Comparison of ENCODE assay signal across 8 cellular contexts in genomic region chr17:41801374-41802062, GRCh38. TPM values are rescaled to one million over a fixed set of nuclear protein-coding genes. Genes with fewer than 3 reads are reported as not detected.
DNase-seq lines count a peak whose midpoint lies in the region; ATAC-seq and TF ChIP-seq lines count a peak whose summit lies in the region.

No MANE protein-coding gene starts in this region.

- H3K4me1 ChIP-seq in adipocyte (ENCODE audit: control insufficient read depth, insufficient read depth, low read length) (peaks cover 11% of the 10 kb centered on the region), left ventricle myocardium inferior (peaks cover 12% of the 10 kb centered on the region), aorta (ENCODE audit: control insufficient read depth in 1 of 2, insufficient read depth in 2 of 2, low read length in 2 of 2) (no peaks in the 10 kb centered on the region)

- H3K9ac ChIP-seq in SU-DHL-6 (ENCODE audit: low read length) = no peak overlapping the region
- H3K9ac ChIP-seq in adipocyte (ENCODE audit: low read length) = peak overlapping the region; percentile 27

- no peaks in the 10 kb centered on the region for H3K27me3 ChIP-seq in SU-DHL-6 (ENCODE audit: low read length)
- H3K27me3 ChIP-seq in adipocyte (replicated peaks; ENCODE audit: control insufficient read depth, insufficient read depth, low read length) = no peaks in the 10 kb centered on the region
- H3K27me3 ChIP-seq in left ventricle myocardium inferior (ENCODE audit: low read depth) = no peaks in the 10 kb centered on the region
- no peaks in the 10 kb centered on the region for H3K27me3 ChIP-seq in aorta (ENCODE audit: control insufficient read depth in 1 of 2, insufficient read depth in 2 of 2, low read length in 1 of 2)

- 4% methylated on average over 13 of the region's 13 CpGs for WGBS in aorta, 2 donors

- H3K4me3 ChIP-seq in NB4 (ENCODE audit: low read depth, low read length) = no peak overlapping the region
- H3K4me3 ChIP-seq in SU-DHL-6 (ENCODE audit: insufficient read depth, low read length, poor library complexity, severe bottlenecking) = no peak overlapping the region
- H3K4me3 ChIP-seq in adipocyte (ENCODE audit: low read length) = peak overlapping the region; percentile 48
- peak overlapping the region; percentile 38 for H3K4me3 ChIP-seq in left ventricle myocardium inferior
- H3K4me3 ChIP-seq in aorta (ENCODE audit: low read length in 2 of 2) = no peak overlapping the region

- no peaks in the 10 kb centered on the region for H3K79me2 ChIP-seq in SU-DHL-6 (ENCODE audit: insufficient read depth, low read length)

- ATAC-seq in aorta (ENCODE audit: low FRiP score) (peak; percentile 91), HG02981 (IDR thresholded peaks at IDR 0.05; ENCODE audit: unreplicated experiment) (no peak)

- intact Hi-C loops in left ventricle myocardium inferior (cut with micrococcal nuclease) = loop anchor here (2.0 kb wide), 1 partner anchor 63 kb away; no protein-coding TSS in a partner anchor
- intact Hi-C loops in aorta (cut with DNase I) = loop anchor here (1.0 to 2.0 kb wide), 2 partner anchors 63 kb away; no protein-coding TSS in a partner anchor

- H4K20me1 ChIP-seq in SU-DHL-6 (ENCODE audit: low read depth, low read length) = no peaks in the 10 kb centered on the region

- H3F3A ChIP-seq in SU-DHL-6 (ENCODE audit: insufficient read depth) = no peaks in the 10 kb centered on the region

- DNase-seq in ELF-1 (ENCODE audit: low read depth, low spot score) (peak; percentile 92), NB4 (ENCODE audit: low read depth) (peak; percentile 67), adipocyte (ENCODE audit: low read depth) (peak; percentile 92), left ventricle myocardium inferior (peak; percentile 84), putamen (ENCODE audit: low spot score) (peak; percentile 61), aorta (peak; percentile 81 to 94)

- no peak for TF ChIP-seq POLR2A in NB4 (IDR thresholded peaks at IDR 0.05; ENCODE audit: extremely low read depth, insufficient read length)

- no peak overlapping the region for H2AFZ ChIP-seq in SU-DHL-6 (ENCODE audit: low read depth, low read length, severe bottlenecking)

- no peak overlapping the region for H3K27ac ChIP-seq in SU-DHL-6 (ENCODE audit: low read depth, low read length)
- peak overlapping the region; percentile 45 for H3K27ac ChIP-seq in left ventricle myocardium inferior (replicated peaks)
- H3K27ac ChIP-seq in aorta (ENCODE audit: low read depth in 1 of 2, low read length in 2 of 2) = no peak overlapping the region

- H3K9me3 ChIP-seq in SU-DHL-6 (ENCODE audit: insufficient read depth, low read length) (no peaks in the 10 kb centered on the region), adipocyte (ENCODE audit: control insufficient read depth, low read length) (no peaks in the 10 kb centered on the region), left ventricle myocardium inferior (replicated peaks) (no peaks in the 10 kb centered on the region), aorta (ENCODE audit: control insufficient read depth, low read length) (no peaks in the 10 kb centered on the region)

- no peaks in the 10 kb centered on the region for H3K9me2 ChIP-seq in SU-DHL-6 (replicated peaks; ENCODE audit: insufficient read depth, low read length)

- H3K36me3 ChIP-seq in SU-DHL-6 (ENCODE audit: low read length) (no peaks in the 10 kb centered on the region), adipocyte (ENCODE audit: control insufficient read depth, insufficient read depth, low read length, severe bottlenecking) (no peaks in the 10 kb centered on the region), left ventricle myocardium inferior (peaks cover 4% of the 10 kb centered on the region), aorta (ENCODE audit: control insufficient read depth in 1 of 2, insufficient read depth in 2 of 2, low read length in 1 of 2) (no peaks in the 10 kb centered on the region)

- no peak overlapping the region for H3K4me2 ChIP-seq in SU-DHL-6 (ENCODE audit: low read depth, low read length, poor library complexity, severe bottlenecking)

- TF ChIP-seq CTCF in NB4 (IDR thresholded peaks at IDR 0.05; ENCODE audit: low read depth, low read length) (peak; percentile 93), SU-DHL-6 (IDR thresholded peaks at IDR 0.05; ENCODE audit: insufficient read depth, low read length, poor library complexity, severe bottlenecking) (peak; percentile 94), left ventricle myocardium inferior (IDR thresholded peaks at IDR 0.05; ENCODE audit: borderline replicate concordance) (peak; percentile 98)

RNA-seq across cellular contexts. Expression of gene P3H4, which starts 10.2 kb away (rescaled TPM):
- 6.0 TPM for total RNA-seq in left ventricle myocardium inferior
- total RNA-seq in aorta = 10 to 100 TPM; 14.4 to 19.6 TPM
- 10 to 100 TPM; 10.5 to 15.1 TPM for polyA plus RNA-seq in aorta

RNA-seq across cellular contexts. Expression of gene FKBP10, which starts 11.3 kb away (rescaled TPM):
- 10.4 TPM for total RNA-seq in left ventricle myocardium inferior
- 100 to 1,000 TPM; 140 to 172 TPM for total RNA-seq in aorta
- polyA plus RNA-seq in aorta = 100 to 1,000 TPM in 1 of 2 donors, 10 to 100 TPM in 1; 70.5 to 260 TPM

RNA-seq across cellular contexts. Expression of gene JUP, which starts 15.0 kb away (rescaled TPM):
- total RNA-seq in left ventricle myocardium inferior (160 TPM), aorta (10 to 100 TPM; 35.7 to 41.0 TPM)
- 10 to 100 TPM; 48.3 to 64.3 TPM for polyA plus RNA-seq in aorta

RNA-seq across cellular contexts. Expression of gene NT5C3B, which starts 34.5 kb away (rescaled TPM):
- 18.3 TPM for total RNA-seq in left ventricle myocardium inferior
- total RNA-seq in aorta = 10 to 100 TPM; 43.5 to 64.3 TPM
- 100 to 1,000 TPM; 100 to 155 TPM for polyA plus RNA-seq in aorta

RNA-seq across cellular contexts. Expression of gene KLHL10, which starts 36.1 kb away (rescaled TPM):
- total RNA-seq in left ventricle myocardium inferior = not detected
- under 1 TPM; 0.36 TPM for total RNA-seq in aorta
- under 1 TPM in 1 of 2 donors, not detected in 1; 0.97 TPM for polyA plus RNA-seq in aorta

Comparison
In these comparisons a context has a peak if more than half of its experiments do, and no peak if none do; other contexts are left out.
1. H3K4me3 ChIP-seq: peak in adipocyte (single experiment) and left ventricle myocardium inferior (single experiment); none in NB4 (single experiment), SU-DHL-6 (single experiment) and aorta (0 of 2).
2. RNA of gene FKBP10, which starts 11.3 kb away (total RNA-seq): 140 to 172 TPM in aorta; 10.4 TPM in left ventricle myocardium inferior (single experiment); every median in the first group is over 10 times any median in the second.
3. Peak in every context shown above with its lines, with median percentiles within 50 percentile points of each other: DNase-seq and CTCF ChIP-seq.